ENCODE assay signal across 8 cellular contexts in genomic region chr3:172140499-172141391, GRCh38.
DNase-seq lines count a peak whose midpoint lies in the region; ATAC-seq and TF ChIP-seq lines count a peak whose summit lies in the region.

No MANE protein-coding gene starts in this region.

- H3K4me3 ChIP-seq in esophagus squamous epithelium, result no peak overlapping the region
- no peak overlapping the region for H3K4me3 ChIP-seq in osteoblast (ENCODE audit: insufficient read depth, low read length)

- H3K9me3 ChIP-seq in esophagus squamous epithelium (no peaks in the 10 kb centered on the region), osteoblast (ENCODE audit: low read depth, low read length) (no peaks in the 10 kb centered on the region)

- H3K27ac Mint-ChIP-seq in Calu3 (ENCODE audit: unreplicated experiment), result peak overlapping the region; percentile 86

- no peaks in the 10 kb centered on the region for H3K36me3 ChIP-seq in esophagus squamous epithelium
- H3K36me3 ChIP-seq in osteoblast (ENCODE audit: insufficient read depth, low read length), result peaks cover 16% of the 10 kb centered on the region

- CTCF ChIA-PET in Calu3 (lab: Charles Lee), result interaction anchor here (0.6 to 3.0 kb wide), 14 partner anchors 9 to 368 kb away, joined by 3 to 21 read pairs (median 4); no protein-coding TSS in a partner anchor

- BruUV-seq in Calu3 (replicated peaks; lab: Mats Ljungman, UMichigan), result TSS peak; percentile 17

- peak; percentile 89 for DNase-seq in Calu3
- no peak for DNase-seq in esophagus squamous epithelium (lab: John Stamatoyannopoulos, UW)
- DNase-seq in osteoblast (ENCODE audit: insufficient read length, low spot score, missing footprints), result peak; percentile 71
- DNase-seq in SK-N-DZ (ENCODE audit: low spot score), result no peak
- no peak for DNase-seq in COR-L47 (lab: John Stamatoyannopoulos, UW)

- ATAC-seq in HG03521 (IDR thresholded peaks at IDR 0.05; ENCODE audit: unreplicated experiment), result no peak
- ATAC-seq in HG03565 (IDR thresholded peaks at IDR 0.05; ENCODE audit: unreplicated experiment), result no peak

- H3K4me1 Mint-ChIP-seq in Calu3 (ENCODE audit: low read depth, unreplicated experiment), result peaks cover 77% of the 10 kb centered on the region

- H3K27me3 ChIP-seq in esophagus squamous epithelium (no peaks in the 10 kb centered on the region), osteoblast (ENCODE audit: insufficient read depth, low read length) (no peaks in the 10 kb centered on the region)

- no peak for TF ChIP-seq CTCF in Calu3 (IDR thresholded peaks at IDR 0.05; ENCODE audit: unreplicated experiment)
- TF ChIP-seq CTCF in esophagus squamous epithelium (IDR thresholded peaks at IDR 0.05), result no peak
- no peak for TF ChIP-seq CTCF in osteoblast (IDR thresholded peaks at IDR 0.05; ENCODE audit: extremely low read depth, low read depth, low read length)

- no peaks in the 10 kb centered on the region for H3K27me3 Mint-ChIP-seq in Calu3 (ENCODE audit: unreplicated experiment)

- H3K4me2 ChIP-seq in osteoblast (ENCODE audit: insufficient read depth, low read length), result peak overlapping the region; percentile 62

- WGBS in esophagus squamous epithelium, 2 donors, result 37% methylated on average over 7 of the region's 7 CpGs

- H2AFZ ChIP-seq in osteoblast (ENCODE audit: low read length), result no peak overlapping the region

- H3K27ac ChIP-seq in esophagus squamous epithelium (peak overlapping the region in 3 of 4 donors; percentile 33 to 74 (median 56)), osteoblast (ENCODE audit: low read depth, low read length) (peak overlapping the region; percentile 92)

- no peak for TF ChIP-seq POLR2A in esophagus squamous epithelium (IDR thresholded peaks at IDR 0.05)

- peaks cover 22 to 71% (median 63%) of the 10 kb centered on the region in 3 donors for H3K4me1 ChIP-seq in esophagus squamous epithelium
- H3K4me1 ChIP-seq in osteoblast (ENCODE audit: insufficient read depth, low read length), result peaks cover 71% of the 10 kb centered on the region

- peaks cover 97% of the 10 kb centered on the region for H3K36me3 Mint-ChIP-seq in Calu3 (ENCODE audit: insufficient read depth, unreplicated experiment)

- peak overlapping the region; percentile 57 for H3K4me3 Mint-ChIP-seq in Calu3 (ENCODE audit: low read depth, unreplicated experiment)

- H4K20me1 ChIP-seq in osteoblast (ENCODE audit: insufficient read depth, low read length), result peaks cover 12% of the 10 kb centered on the region

- H3K79me2 ChIP-seq in osteoblast (ENCODE audit: insufficient read depth, low read length), result peaks cover 91% of the 10 kb centered on the region

- intact Hi-C loops in Calu3 (cut with micrococcal nuclease; ENCODE audit: unreplicated experiment) (loop anchor here (1.0 to 5.0 kb wide), 6 partner anchors 121 to 333 kb away; no protein-coding TSS in a partner anchor), esophagus squamous epithelium (cut with DNase I) (no loop called here)

- H3K9me3 Mint-ChIP-seq in Calu3 (ENCODE audit: low read depth, unreplicated experiment), result peaks cover 6% of the 10 kb centered on the region

TF ChIP-seq in PFSK-1, 5 proteins besides CTCF, POLR2A, EP300 and RAD21:
- TF ChIP-seq REST (IDR thresholded peaks at IDR 0.05; ENCODE audit: insufficient read depth in 1 of 2, low read depth in 2 of 2, low read length in 2 of 2), result no peak
- peak; percentile 21 for TF ChIP-seq FOXP2 (optimal IDR thresholded peaks at IDR 0.05; ENCODE audit: borderline replicate concordance, extremely low read depth, extremely low read length, insufficient read depth)
- no peak for TF ChIP-seq POLR2AphosphoS5 (IDR thresholded peaks at IDR 0.05; ENCODE audit: low read depth, low read length)
- no peak for TF ChIP-seq TAF1 (IDR thresholded peaks at IDR 0.05; ENCODE audit: borderline replicate concordance, insufficient read depth, low read length)
- peak; percentile 37; the same call in 1 of the 2 replicates for TF ChIP-seq SIN3A (IDR thresholded peaks at IDR 0.05; ENCODE audit: borderline replicate concordance, insufficient read depth, low read length)

Comparison
In these comparisons a context has a peak if more than half of its experiments do, and no peak if none do; other contexts are left out.
1. DNase-seq: peak in Calu3 (single experiment) and osteoblast (single experiment); none in esophagus squamous epithelium (single experiment), SK-N-DZ (single experiment) and COR-L47 (single experiment).